1 cellular context compared by ENCODE assay signal in the genomic region with DNA sequence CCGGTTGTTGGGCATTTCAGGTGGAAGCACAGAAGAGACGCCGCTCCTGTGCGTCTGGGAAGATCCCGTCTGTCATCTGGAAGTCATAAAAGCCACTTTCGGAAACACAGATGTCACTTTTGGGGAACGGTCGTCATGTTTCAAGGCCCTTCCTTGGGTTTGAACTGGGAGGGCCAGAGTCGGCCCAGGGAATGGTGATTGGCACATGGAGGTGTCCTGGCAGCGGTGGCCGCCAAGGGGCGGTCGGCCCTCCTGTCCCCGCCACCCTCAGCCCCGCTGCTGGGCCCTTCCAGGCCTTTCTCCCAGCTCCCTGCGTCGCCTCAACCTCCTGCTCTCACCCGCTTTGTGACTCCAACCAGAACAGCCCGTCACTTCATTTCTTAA.
TF ChIP-seq lines count a peak whose summit lies in the region.

No MANE protein-coding gene starts in this region.

TF ChIP-seq in HepG2, 621 proteins besides CTCF, POLR2A, EP300 and RAD21 (continued from another document):
- TF ChIP-seq, protein P1, sequence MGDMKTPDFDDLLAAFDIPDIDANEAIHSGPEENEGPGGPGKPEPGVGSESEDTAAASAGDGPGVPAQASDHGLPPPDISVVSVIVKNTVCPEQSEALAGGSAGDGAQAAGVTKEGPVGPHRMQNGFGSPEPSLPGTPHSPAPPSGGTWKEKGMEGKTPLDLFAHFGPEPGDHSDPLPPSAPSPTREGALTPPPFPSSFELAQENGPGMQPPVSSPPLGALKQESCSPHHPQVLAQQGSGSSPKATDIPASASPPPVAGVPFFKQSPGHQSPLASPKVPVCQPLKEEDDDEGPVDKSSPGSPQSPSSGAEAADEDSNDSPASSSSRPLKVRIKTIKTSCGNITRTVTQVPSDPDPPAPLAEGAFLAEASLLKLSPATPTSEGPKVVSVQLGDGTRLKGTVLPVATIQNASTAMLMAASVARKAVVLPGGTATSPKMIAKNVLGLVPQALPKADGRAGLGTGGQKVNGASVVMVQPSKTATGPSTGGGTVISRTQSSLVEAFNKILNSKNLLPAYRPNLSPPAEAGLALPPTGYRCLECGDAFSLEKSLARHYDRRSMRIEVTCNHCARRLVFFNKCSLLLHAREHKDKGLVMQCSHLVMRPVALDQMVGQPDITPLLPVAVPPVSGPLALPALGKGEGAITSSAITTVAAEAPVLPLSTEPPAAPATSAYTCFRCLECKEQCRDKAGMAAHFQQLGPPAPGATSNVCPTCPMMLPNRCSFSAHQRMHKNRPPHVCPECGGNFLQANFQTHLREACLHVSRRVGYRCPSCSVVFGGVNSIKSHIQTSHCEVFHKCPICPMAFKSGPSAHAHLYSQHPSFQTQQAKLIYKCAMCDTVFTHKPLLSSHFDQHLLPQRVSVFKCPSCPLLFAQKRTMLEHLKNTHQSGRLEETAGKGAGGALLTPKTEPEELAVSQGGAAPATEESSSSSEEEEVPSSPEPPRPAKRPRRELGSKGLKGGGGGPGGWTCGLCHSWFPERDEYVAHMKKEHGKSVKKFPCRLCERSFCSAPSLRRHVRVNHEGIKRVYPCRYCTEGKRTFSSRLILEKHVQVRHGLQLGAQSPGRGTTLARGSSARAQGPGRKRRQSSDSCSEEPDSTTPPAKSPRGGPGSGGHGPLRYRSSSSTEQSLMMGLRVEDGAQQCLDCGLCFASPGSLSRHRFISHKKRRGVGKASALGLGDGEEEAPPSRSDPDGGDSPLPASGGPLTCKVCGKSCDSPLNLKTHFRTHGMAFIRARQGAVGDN (CRISPR knock-in tag; IDR thresholded peaks at IDR 0.05) = peak; percentile 53
- no peak for TF ChIP-seq ZNF274 (CRISPR knock-in tag; IDR thresholded peaks at IDR 0.05)
- TF ChIP-seq PPARG (CRISPR knock-in tag; conservative IDR thresholded peaks at IDR 0.05) = no peak
- TF ChIP-seq, protein P2, sequence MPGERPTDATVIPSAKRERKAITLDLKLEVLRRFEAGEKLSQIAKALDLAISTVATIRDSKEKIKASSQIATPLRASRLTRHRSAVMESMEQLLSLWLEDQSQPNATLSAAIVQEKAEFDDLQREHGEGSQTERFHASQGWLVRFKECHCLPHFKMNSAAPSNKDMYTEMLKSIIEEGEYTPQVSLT (CRISPR knock-in tag; IDR thresholded peaks at IDR 0.05; ENCODE audit: borderline replicate concordance, low read depth) = no peak
- no peak for TF ChIP-seq SYNCRIP (IDR thresholded peaks at IDR 0.05; ENCODE audit: insufficient read depth, low read depth, low read length)
- TF ChIP-seq ERF (CRISPR knock-in tag; IDR thresholded peaks at IDR 0.05) = no peak
- TF ChIP-seq, protein P3, sequence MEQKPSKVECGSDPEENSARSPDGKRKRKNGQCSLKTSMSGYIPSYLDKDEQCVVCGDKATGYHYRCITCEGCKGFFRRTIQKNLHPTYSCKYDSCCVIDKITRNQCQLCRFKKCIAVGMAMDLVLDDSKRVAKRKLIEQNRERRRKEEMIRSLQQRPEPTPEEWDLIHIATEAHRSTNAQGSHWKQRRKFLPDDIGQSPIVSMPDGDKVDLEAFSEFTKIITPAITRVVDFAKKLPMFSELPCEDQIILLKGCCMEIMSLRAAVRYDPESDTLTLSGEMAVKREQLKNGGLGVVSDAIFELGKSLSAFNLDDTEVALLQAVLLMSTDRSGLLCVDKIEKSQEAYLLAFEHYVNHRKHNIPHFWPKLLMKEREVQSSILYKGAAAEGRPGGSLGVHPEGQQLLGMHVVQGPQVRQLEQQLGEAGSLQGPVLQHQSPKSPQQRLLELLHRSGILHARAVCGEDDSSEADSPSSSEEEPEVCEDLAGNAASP (CRISPR knock-in tag; IDR thresholded peaks at IDR 0.05; ENCODE audit: borderline replicate concordance) = no peak
- TF ChIP-seq ZNF263 (CRISPR knock-in tag; IDR thresholded peaks at IDR 0.05) = no peak
- TF ChIP-seq RFX3 (CRISPR knock-in tag; IDR thresholded peaks at IDR 0.05) = no peak
- no peak for TF ChIP-seq RARG (CRISPR knock-in tag; IDR thresholded peaks at IDR 0.05; ENCODE audit: low read depth)
- TF ChIP-seq, protein P4, sequence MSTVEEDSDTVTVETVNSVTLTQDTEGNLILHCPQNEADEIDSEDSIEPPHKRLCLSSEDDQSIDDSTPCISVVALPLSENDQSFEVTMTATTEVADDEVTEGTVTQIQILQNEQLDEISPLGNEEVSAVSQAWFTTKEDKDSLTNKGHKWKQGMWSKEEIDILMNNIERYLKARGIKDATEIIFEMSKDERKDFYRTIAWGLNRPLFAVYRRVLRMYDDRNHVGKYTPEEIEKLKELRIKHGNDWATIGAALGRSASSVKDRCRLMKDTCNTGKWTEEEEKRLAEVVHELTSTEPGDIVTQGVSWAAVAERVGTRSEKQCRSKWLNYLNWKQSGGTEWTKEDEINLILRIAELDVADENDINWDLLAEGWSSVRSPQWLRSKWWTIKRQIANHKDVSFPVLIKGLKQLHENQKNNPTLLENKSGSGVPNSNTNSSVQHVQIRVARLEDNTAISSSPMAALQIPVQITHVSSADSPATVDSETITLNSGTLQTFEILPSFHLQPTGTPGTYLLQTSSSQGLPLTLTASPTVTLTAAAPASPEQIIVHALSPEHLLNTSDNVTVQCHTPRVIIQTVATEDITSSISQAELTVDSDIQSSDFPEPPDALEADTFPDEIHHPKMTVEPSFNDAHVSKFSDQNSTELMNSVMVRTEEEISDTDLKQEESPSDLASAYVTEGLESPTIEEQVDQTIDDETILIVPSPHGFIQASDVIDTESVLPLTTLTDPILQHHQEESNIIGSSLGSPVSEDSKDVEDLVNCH (CRISPR knock-in tag; IDR thresholded peaks at IDR 0.05) = no peak
- TF ChIP-seq FOXK1 (CRISPR knock-in tag; IDR thresholded peaks at IDR 0.05; ENCODE audit: borderline replicate concordance, low read depth) = no peak
- TF ChIP-seq, protein P5, sequence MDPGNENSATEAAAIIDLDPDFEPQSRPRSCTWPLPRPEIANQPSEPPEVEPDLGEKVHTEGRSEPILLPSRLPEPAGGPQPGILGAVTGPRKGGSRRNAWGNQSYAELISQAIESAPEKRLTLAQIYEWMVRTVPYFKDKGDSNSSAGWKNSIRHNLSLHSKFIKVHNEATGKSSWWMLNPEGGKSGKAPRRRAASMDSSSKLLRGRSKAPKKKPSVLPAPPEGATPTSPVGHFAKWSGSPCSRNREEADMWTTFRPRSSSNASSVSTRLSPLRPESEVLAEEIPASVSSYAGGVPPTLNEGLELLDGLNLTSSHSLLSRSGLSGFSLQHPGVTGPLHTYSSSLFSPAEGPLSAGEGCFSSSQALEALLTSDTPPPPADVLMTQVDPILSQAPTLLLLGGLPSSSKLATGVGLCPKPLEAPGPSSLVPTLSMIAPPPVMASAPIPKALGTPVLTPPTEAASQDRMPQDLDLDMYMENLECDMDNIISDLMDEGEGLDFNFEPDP (CRISPR knock-in tag; conservative IDR thresholded peaks at IDR 0.05) = no peak
- no peak for TF ChIP-seq GATAD1 (CRISPR knock-in tag; IDR thresholded peaks at IDR 0.05)
- TF ChIP-seq ZNF367 (CRISPR knock-in tag; IDR thresholded peaks at IDR 0.05; ENCODE audit: borderline replicate concordance) = no peak
- TF ChIP-seq, protein P6, sequence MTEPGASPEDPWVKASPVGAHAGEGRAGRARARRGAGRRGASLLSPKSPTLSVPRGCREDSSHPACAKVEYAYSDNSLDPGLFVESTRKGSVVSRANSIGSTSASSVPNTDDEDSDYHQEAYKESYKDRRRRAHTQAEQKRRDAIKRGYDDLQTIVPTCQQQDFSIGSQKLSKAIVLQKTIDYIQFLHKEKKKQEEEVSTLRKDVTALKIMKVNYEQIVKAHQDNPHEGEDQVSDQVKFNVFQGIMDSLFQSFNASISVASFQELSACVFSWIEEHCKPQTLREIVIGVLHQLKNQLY (CRISPR knock-in tag; IDR thresholded peaks at IDR 0.05) = no peak
- TF ChIP-seq, protein P7, sequence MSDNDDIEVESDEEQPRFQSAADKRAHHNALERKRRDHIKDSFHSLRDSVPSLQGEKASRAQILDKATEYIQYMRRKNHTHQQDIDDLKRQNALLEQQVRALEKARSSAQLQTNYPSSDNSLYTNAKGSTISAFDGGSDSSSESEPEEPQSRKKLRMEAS (IDR thresholded peaks at IDR 0.05) = 0 out of 2 replicates have a peak, but pooled peaks have one; percentile 19
- peak; percentile 26 for TF ChIP-seq STAG1 (CRISPR knock-in tag; IDR thresholded peaks at IDR 0.05)
- no peak for TF ChIP-seq GABPA (IDR thresholded peaks at IDR 0.05; ENCODE audit: low read depth, low read length)
- no peak for TF ChIP-seq GABPA (CRISPR knock-in tag; IDR thresholded peaks at IDR 0.05; ENCODE audit: low read depth)
- TF ChIP-seq ZNF296 (CRISPR knock-in tag; conservative IDR thresholded peaks at IDR 0.05) = no peak
- TF ChIP-seq ZFX (CRISPR knock-in tag; IDR thresholded peaks at IDR 0.05; ENCODE audit: low read depth) = 0 out of 2 replicates have a peak, but pooled peaks have one; percentile 14
- no peak for TF ChIP-seq ZNF768 (CRISPR knock-in tag; IDR thresholded peaks at IDR 0.05)
- TF ChIP-seq RXRA (CRISPR knock-in tag; IDR thresholded peaks at IDR 0.05) = peak; percentile 23; the same call in 1 of the 2 replicates
- TF ChIP-seq ZNF138 (CRISPR knock-in tag; IDR thresholded peaks at IDR 0.05; ENCODE audit: low read depth) = no peak
- no peak for TF ChIP-seq HOXD1 (CRISPR knock-in tag; IDR thresholded peaks at IDR 0.05)
- TF ChIP-seq TGIF2 (CRISPR knock-in tag; IDR thresholded peaks at IDR 0.05) = no peak
- TF ChIP-seq MXI1 (IDR thresholded peaks at IDR 0.05; ENCODE audit: borderline replicate concordance, low read depth, low read length) = no peak
- no peak for TF ChIP-seq ZFP36L2 (CRISPR knock-in tag; IDR thresholded peaks at IDR 0.05)
- TF ChIP-seq, protein P8, sequence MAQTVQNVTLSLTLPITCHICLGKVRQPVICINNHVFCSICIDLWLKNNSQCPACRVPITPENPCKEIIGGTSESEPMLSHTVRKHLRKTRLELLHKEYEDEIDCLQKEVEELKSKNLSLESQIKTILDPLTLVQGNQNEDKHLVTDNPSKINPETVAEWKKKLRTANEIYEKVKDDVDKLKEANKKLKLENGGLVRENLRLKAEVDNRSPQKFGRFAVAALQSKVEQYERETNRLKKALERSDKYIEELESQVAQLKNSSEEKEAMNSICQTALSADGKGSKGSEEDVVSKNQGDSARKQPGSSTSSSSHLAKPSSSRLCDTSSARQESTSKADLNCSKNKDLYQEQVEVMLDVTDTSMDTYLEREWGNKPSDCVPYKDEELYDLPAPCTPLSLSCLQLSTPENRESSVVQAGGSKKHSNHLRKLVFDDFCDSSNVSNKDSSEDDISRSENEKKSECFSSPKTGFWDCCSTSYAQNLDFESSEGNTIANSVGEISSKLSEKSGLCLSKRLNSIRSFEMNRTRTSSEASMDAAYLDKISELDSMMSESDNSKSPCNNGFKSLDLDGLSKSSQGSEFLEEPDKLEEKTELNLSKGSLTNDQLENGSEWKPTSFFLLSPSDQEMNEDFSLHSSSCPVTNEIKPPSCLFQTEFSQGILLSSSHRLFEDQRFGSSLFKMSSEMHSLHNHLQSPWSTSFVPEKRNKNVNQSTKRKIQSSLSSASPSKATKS (CRISPR knock-in tag; IDR thresholded peaks at IDR 0.05) = no peak
- TF ChIP-seq AHR (CRISPR knock-in tag; IDR thresholded peaks at IDR 0.05) = 0 out of 2 replicates have a peak, but pooled peaks have one; percentile 40
- TF ChIP-seq PAF1 (CRISPR knock-in tag; IDR thresholded peaks at IDR 0.05) = no peak
- no peak for TF ChIP-seq NONO (IDR thresholded peaks at IDR 0.05)
- 0 out of 2 replicates have a peak, but pooled peaks have one; percentile 7 for TF ChIP-seq NONO (CRISPR knock-in tag; conservative IDR thresholded peaks at IDR 0.05)
